ENCODE assay signal across 7 cellular contexts in genomic region chr1:212211371-212211770, GRCh38.
"Had no signal": no experiment of that assay in that cellular context is flagged by ENCODE, and none has a peak within 500 bp of the region (broad histone marks: within the 10 kb centered on the region; RNA-seq: fewer than 3 reads in every experiment).

No MANE protein-coding gene starts in this region.

- H2AFZ ChIP-seq: GM23338 had no signal

- ATAC-seq: GM23338 had no signal

- H3K4me3 ChIP-seq: GM23338 had no signal

- DNase-seq: H9, HCEC 1CT, KG1 had no signal

- FAIRE-seq: H1, H54, HTR-8/SVneo had no signal

- H3K4me2 ChIP-seq: GM23338 had no signal
